Comparison of ENCODE assay signal across 8 cellular contexts in the genomic region with DNA sequence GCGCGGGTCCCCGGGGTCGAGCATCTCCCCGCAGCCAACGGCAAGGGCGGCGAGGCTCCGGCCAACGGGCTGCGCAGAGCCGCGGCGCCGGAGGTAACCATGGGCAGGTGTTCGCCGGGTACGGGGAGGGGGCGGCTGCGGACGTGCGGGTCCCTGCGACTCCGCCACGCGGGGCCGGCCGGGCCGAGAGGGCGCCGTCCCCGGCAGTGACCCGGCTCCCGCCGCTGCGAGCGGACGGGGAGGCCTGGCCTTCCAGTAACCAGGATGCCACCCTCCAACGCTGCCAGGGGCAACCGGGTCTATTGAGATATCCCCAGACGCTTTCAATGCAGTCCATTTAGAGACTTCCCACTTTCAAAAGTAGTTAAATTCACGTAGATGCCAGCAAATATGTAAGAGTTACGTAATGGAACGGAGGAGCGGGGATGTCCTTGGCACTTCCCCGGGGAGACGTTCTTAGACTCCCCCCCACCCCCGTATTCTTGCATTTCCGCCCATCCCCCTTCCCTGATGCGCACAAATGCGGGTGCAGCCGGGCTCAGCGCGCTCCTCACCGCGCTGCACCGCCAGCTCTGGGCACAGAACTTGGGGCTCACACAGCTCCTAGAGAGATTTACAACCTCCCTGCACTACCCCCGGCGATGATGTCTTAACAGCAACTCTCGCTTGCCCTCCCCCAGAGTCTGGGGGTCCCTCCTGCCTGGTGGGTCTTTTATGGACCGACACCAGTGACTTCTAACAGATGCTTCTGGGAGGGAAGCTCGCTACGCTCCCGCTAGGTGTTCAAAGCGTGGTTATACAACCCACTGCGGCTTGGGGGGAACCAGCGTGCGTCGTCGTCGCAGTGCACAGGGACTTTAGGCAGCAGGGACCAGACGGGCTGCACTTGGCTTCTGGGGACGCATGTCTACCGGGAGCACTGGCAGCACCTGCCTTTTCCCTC. TPM values are rescaled to one million over a fixed set of nuclear protein-coding genes. Genes with fewer than 3 reads are reported as not detected.
DNase-seq lines count a peak whose midpoint lies in the region; ATAC-seq and TF ChIP-seq lines count a peak whose summit lies in the region.

No MANE protein-coding gene starts in this region.

- peaks cover 6% of the 10 kb centered on the region for H3K36me3 Mint-ChIP-seq in natural killer cell treated with Interleukin-12 subunit alpha and Interleukin-12 subunit beta and Interleukin-15 and Interleukin-18, amount 100 ng/mL, for 72 hours
- H3K36me3 Mint-ChIP-seq in natural killer cell (no peaks in the 10 kb centered on the region), progenitor cell of endocrine pancreas (ENCODE audit: insufficient read depth) (peaks cover 7% of the 10 kb centered on the region)
- peaks cover 6% of the 10 kb centered on the region for H3K36me3 Mint-ChIP-seq in activated T-cell treated with anti-CD3 and anti-CD28 coated beads, Interleukin-2, amount 50 U/mL, for 4 hours (ENCODE audit: insufficient read depth)

- peak; percentile 15 to 56 for ATAC-seq in natural killer cell treated with Interleukin-12 subunit alpha and Interleukin-12 subunit beta and Interleukin-15 and Interleukin-18, amount 100 ng/mL, for 72 hours
- ATAC-seq in natural killer cell, result no peak
- peak; percentile 36 for ATAC-seq in activated T-cell treated with anti-CD3 and anti-CD28 coated beads, Interleukin-2, amount 50 U/mL, for 4 hours

- H3K9me3 Mint-ChIP-seq in natural killer cell treated with Interleukin-12 subunit alpha and Interleukin-12 subunit beta and Interleukin-15 and Interleukin-18, amount 100 ng/mL, for 72 hours, result no peaks in the 10 kb centered on the region
- H3K9me3 Mint-ChIP-seq in natural killer cell (no peaks in the 10 kb centered on the region), progenitor cell of endocrine pancreas (ENCODE audit: low read depth) (peaks cover 6% of the 10 kb centered on the region)
- H3K9me3 Mint-ChIP-seq in activated T-cell treated with anti-CD3 and anti-CD28 coated beads, Interleukin-2, amount 50 U/mL, for 4 hours, result peaks cover 5% of the 10 kb centered on the region

- no peak overlapping the region for H3K27ac Mint-ChIP-seq in natural killer cell treated with Interleukin-12 subunit alpha and Interleukin-12 subunit beta and Interleukin-15 and Interleukin-18, amount 100 ng/mL, for 72 hours
- no peak overlapping the region for H3K27ac Mint-ChIP-seq in natural killer cell
- peak overlapping the region; percentile 93 for H3K27ac Mint-ChIP-seq in progenitor cell of endocrine pancreas

- intact Hi-C loops in natural killer cell (cut with micrococcal nuclease), result no loop called here

- no peak overlapping the region for H3K27ac ChIP-seq in HL-60 (replicated peaks)

- TF ChIP-seq CTCF in natural killer cell (IDR thresholded peaks at IDR 0.05) (no peak), HL-60 (IDR thresholded peaks at IDR 0.05; ENCODE audit: insufficient read depth, low read length) (no peak), progenitor cell of endocrine pancreas (IDR thresholded peaks at IDR 0.05; ENCODE audit: unreplicated experiment) (no peak)

- peak overlapping the region; percentile 33 for H3K4me3 ChIP-seq in HL-60 (replicated peaks; ENCODE audit: insufficient read depth, low read length)

- H3K4me1 Mint-ChIP-seq in natural killer cell treated with Interleukin-12 subunit alpha and Interleukin-12 subunit beta and Interleukin-15 and Interleukin-18, amount 100 ng/mL, for 72 hours (ENCODE audit: low read depth in 2 of 2), result peaks cover 0 to 6% of the 10 kb centered on the region in 2 donors
- no peaks in the 10 kb centered on the region for H3K4me1 Mint-ChIP-seq in natural killer cell
- peaks cover 48% of the 10 kb centered on the region for H3K4me1 Mint-ChIP-seq in activated T-cell treated with anti-CD3 and anti-CD28 coated beads, Interleukin-2, amount 50 U/mL, for 4 hours (ENCODE audit: low read depth)
- H3K4me1 Mint-ChIP-seq in progenitor cell of endocrine pancreas (ENCODE audit: low read depth), result peaks cover 38% of the 10 kb centered on the region

- no peak for DNase-seq in natural killer cell treated with Interleukin-12 subunit alpha and Interleukin-12 subunit beta and Interleukin-15 and Interleukin-18, amount 100 ng/mL, for 72 hours (ENCODE audit: low spot score)
- no peak for DNase-seq in natural killer cell
- DNase-seq in HL-60 (ENCODE audit: low read depth in 1 of 2, low spot score in 1 of 2), result no peak
- peak; percentile 33 for DNase-seq in activated T-cell treated with anti-CD3 and anti-CD28 coated beads, Interleukin-2, amount 50 U/mL, for 4 hours
- peak; percentile 16 for DNase-seq in glomerular visceral epithelial cell (ENCODE audit: extremely low spot score)
- DNase-seq in progenitor cell of endocrine pancreas (ENCODE audit: low spot score, unreplicated experiment), result peak; percentile 16
- no peak for DNase-seq in SKM-1 treated with dmso at 0.1 percent for 144 hours (lab: John Stamatoyannopoulos, UW; ENCODE audit: unreplicated experiment)
- no peak for DNase-seq in hepatic stellate cell (ENCODE audit: low spot score)

- H3K27me3 ChIP-seq in HL-60 (ENCODE audit: insufficient read depth, poor library complexity, severe bottlenecking), result peaks cover 24% of the 10 kb centered on the region

- H3K27me3 Mint-ChIP-seq in natural killer cell treated with Interleukin-12 subunit alpha and Interleukin-12 subunit beta and Interleukin-15 and Interleukin-18, amount 100 ng/mL, for 72 hours, result peaks cover 25 to 56% of the 10 kb centered on the region in 2 donors
- H3K27me3 Mint-ChIP-seq in natural killer cell (ENCODE audit: low read depth in 2 of 2) (peaks cover 28 to 42% of the 10 kb centered on the region in 2 donors), progenitor cell of endocrine pancreas (peaks cover 40% of the 10 kb centered on the region)
- H3K27me3 Mint-ChIP-seq in activated T-cell treated with anti-CD3 and anti-CD28 coated beads, Interleukin-2, amount 50 U/mL, for 4 hours (ENCODE audit: low read depth), result peaks cover 33% of the 10 kb centered on the region

- peak overlapping the region; percentile 22 for H3K4me3 Mint-ChIP-seq in natural killer cell treated with Interleukin-12 subunit alpha and Interleukin-12 subunit beta and Interleukin-15 and Interleukin-18, amount 100 ng/mL, for 72 hours
- H3K4me3 Mint-ChIP-seq in natural killer cell (no peak overlapping the region), progenitor cell of endocrine pancreas (ENCODE audit: low read depth) (peak overlapping the region; percentile 86)
- peak overlapping the region; percentile 85 for H3K4me3 Mint-ChIP-seq in activated T-cell treated with anti-CD3 and anti-CD28 coated beads, Interleukin-2, amount 50 U/mL, for 4 hours

RNA-seq across cellular contexts. Expression of a gene that starts 0.7 kb away (rescaled TPM):
- under 1 TPM; 0.12 to 0.20 TPM for total RNA-seq in natural killer cell treated with Interleukin-12 subunit alpha and Interleukin-12 subunit beta and Interleukin-15 and Interleukin-18, amount 100 ng/mL, for 72 hours
- total RNA-seq in natural killer cell (under 1 TPM in 2 of 3 donors, not detected in 1; 0.25 to 0.30 TPM), progenitor cell of endocrine pancreas (14.2 and 19.8 TPM in 2 replicates)
- 10 to 100 TPM in 1 of 3 donors, 1 to 10 TPM in 2; 7.2 to 13.2 (median 7.4) TPM for total RNA-seq in activated T-cell treated with anti-CD3 and anti-CD28 coated beads, Interleukin-2, amount 50 U/mL, for 4 hours

Comparison
In these comparisons a context has a peak if more than half of its experiments do, and no peak if none do; other contexts are left out.
1. ATAC-seq: peak in natural killer cell treated with Interleukin-12 subunit alpha and Interleukin-12 subunit beta and Interleukin-15 and Interleukin-18, amount 100 ng/mL, for 72 hours (2 of 2) and activated T-cell treated with anti-CD3 and anti-CD28 coated beads, Interleukin-2, amount 50 U/mL, for 4 hours (2 of 2); none in natural killer cell (0 of 3).
2. DNase-seq: peak in activated T-cell treated with anti-CD3 and anti-CD28 coated beads, Interleukin-2, amount 50 U/mL, for 4 hours (single experiment), glomerular visceral epithelial cell (single experiment) and progenitor cell of endocrine pancreas (single experiment); none in natural killer cell treated with Interleukin-12 subunit alpha and Interleukin-12 subunit beta and Interleukin-15 and Interleukin-18, amount 100 ng/mL, for 72 hours (single experiment), natural killer cell (single experiment), HL-60 (0 of 2), SKM-1 treated with dmso at 0.1 percent for 144 hours (single experiment) and hepatic stellate cell (single experiment).
3. RNA of a gene that starts 0.7 kb away (total RNA-seq): 14.2 to 19.8 TPM in progenitor cell of endocrine pancreas and 7.2 to 13.2 TPM in activated T-cell treated with anti-CD3 and anti-CD28 coated beads, Interleukin-2, amount 50 U/mL, for 4 hours; 0.25 to 0.30 TPM in natural killer cell and 0.12 to 0.20 TPM in natural killer cell treated with Interleukin-12 subunit alpha and Interleukin-12 subunit beta and Interleukin-15 and Interleukin-18, amount 100 ng/mL, for 72 hours; every median in the first group is over 4 times any median in the second.